Comparison of ENCODE assay signal across 8 cellular contexts in genomic region chrX:119606508-119607389, GRCh38. TPM values are rescaled to one million over a fixed set of nuclear protein-coding genes. Genes with fewer than 3 reads are reported as not detected.
A peak's percentile ranks its signal among the peaks of the same experiment; 100 is the strongest.
DNase-seq lines count a peak whose midpoint lies in the region; ATAC-seq and TF ChIP-seq lines count a peak whose summit lies in the region.

No MANE protein-coding gene starts in this region.

- H3K9me3 Mint-ChIP-seq in activated CD8-positive, alpha-beta memory T cell treated with anti-CD3 and anti-CD28 coated beads, Interleukin-2, amount 10 ng/mL, durations not matched to agents 7 days and 5 days (ENCODE audit: low read depth), result no peaks in the 10 kb centered on the region

- H3K36me3 ChIP-seq in SK-N-MC (ENCODE audit: insufficient read depth, low read length), result peaks cover 6% of the 10 kb centered on the region; the same call in 1 of the 2 replicates
- H3K36me3 ChIP-seq in fibroblast of lung (ENCODE audit: control insufficient read depth, insufficient read depth, low read length), result no peaks in the 10 kb centered on the region
- H3K36me3 ChIP-seq in trophoblast cell (ENCODE audit: control insufficient read depth in 1 of 2, insufficient read depth in 2 of 2, low read length in 2 of 2), result no peaks in the 10 kb centered on the region

- H3K79me1 ChIP-seq in trophoblast cell (ENCODE audit: low read length), result peaks cover 3% of the 10 kb centered on the region

- no peak for DNase-seq in activated CD8-positive, alpha-beta memory T cell treated with anti-CD3 and anti-CD28 coated beads, Interleukin-2, amount 10 ng/mL, durations not matched to agents 7 days and 5 days
- no peak for DNase-seq in activated CD8-positive, alpha-beta memory T cell treated with anti-CD3 and anti-CD28 coated beads, Interleukin-2, amount 50 U/mL, for 4 hours
- DNase-seq in SK-N-MC (ENCODE audit: low read depth, low spot score), result peak; percentile 67
- DNase-seq in fibroblast of lung (ENCODE audit: low read depth in 2 of 2), result peak; percentile 39 to 94
- DNase-seq in trophoblast cell, result no peak
- DNase-seq in mesenteric fat pad (ENCODE audit: low spot score), result no peak
- no peak for DNase-seq in activated gamma-delta T cell treated with Interleukin-2 at 50 U/mL for 16 hours

- no peak for TF ChIP-seq CTCF in fibroblast of lung (conservative IDR thresholded peaks at IDR 0.05 in 1 of 2, IDR thresholded peaks at IDR 0.05 in 1 of 2; ENCODE audit: low read depth in 1 of 2, low read length in 2 of 2)

- H2BK5ac ChIP-seq in trophoblast cell (ENCODE audit: low read depth, low read length, poor library complexity), result no peak overlapping the region

- peaks cover 10% of the 10 kb centered on the region for H3K36me3 Mint-ChIP-seq in activated CD8-positive, alpha-beta memory T cell treated with anti-CD3 and anti-CD28 coated beads, Interleukin-2, amount 10 ng/mL, durations not matched to agents 7 days and 5 days

- ATAC-seq in activated CD8-positive, alpha-beta memory T cell treated with anti-CD3 and anti-CD28 coated beads, Interleukin-2, amount 10 ng/mL, durations not matched to agents 7 days and 5 days, result peak; percentile 7
- peak; percentile 84 for ATAC-seq in HG02884 (IDR thresholded peaks at IDR 0.05; ENCODE audit: unreplicated experiment)

- H2BK120ac ChIP-seq in trophoblast cell (ENCODE audit: insufficient read depth, low read length, poor library complexity), result no peak overlapping the region

- H3K14ac ChIP-seq in trophoblast cell (ENCODE audit: low read length), result no peak overlapping the region

- H3K4me2 ChIP-seq in fibroblast of lung (ENCODE audit: extremely low read depth, insufficient read depth, low read length) (peak overlapping the region; percentile 39), trophoblast cell (ENCODE audit: low read length) (peak overlapping the region; percentile 82)

- H3K9me3 ChIP-seq in SK-N-MC (ENCODE audit: low read depth, low read length) (no peaks in the 10 kb centered on the region), fibroblast of lung (ENCODE audit: control insufficient read depth, insufficient read depth, low read depth, low read length) (no peaks in the 10 kb centered on the region), trophoblast cell (ENCODE audit: insufficient read depth, low read depth, low read length) (no peaks in the 10 kb centered on the region)

- CTCF ChIA-PET in activated CD8-positive, alpha-beta memory T cell treated with anti-CD3 and anti-CD28 coated beads, Interleukin-2, amount 10 ng/mL, durations not matched to agents 7 days and 5 days (lab: Charles Lee), result interaction anchor here (1.9 kb wide), 1 partner anchor 90 kb away, joined by 7 read pairs; no protein-coding TSS in a partner anchor

- H3K4me3 ChIP-seq in SK-N-MC (peak overlapping the region; percentile 86), fibroblast of lung (replicated peaks in 1 of 4; ENCODE audit: control extremely low read depth in 1 of 4, insufficient read depth in 1 of 4, low read depth in 3 of 4, low read length in 4 of 4) (peak overlapping the region; percentile 63 to 77 (median 74)), trophoblast cell (ENCODE audit: low read depth, low read length) (no peak overlapping the region)

- H3K9ac ChIP-seq in SK-N-MC (ENCODE audit: insufficient read length) (peak overlapping the region; percentile 73), fibroblast of lung (ENCODE audit: insufficient read depth, low read length) (peak overlapping the region; percentile 92), trophoblast cell (ENCODE audit: low read length) (peak overlapping the region; percentile 28)

- H3K27ac Mint-ChIP-seq in activated CD8-positive, alpha-beta memory T cell treated with anti-CD3 and anti-CD28 coated beads, Interleukin-2, amount 10 ng/mL, durations not matched to agents 7 days and 5 days, result peak overlapping the region; percentile 95

- H2BK12ac ChIP-seq in trophoblast cell (ENCODE audit: low read length), result no peak overlapping the region

- no peaks in the 10 kb centered on the region for H4K20me1 ChIP-seq in fibroblast of lung (ENCODE audit: control insufficient read depth, extremely low read depth, insufficient read depth, low read length)

- WGBS in trophoblast cell (ENCODE audit: extremely low coverage, insufficient coverage, insufficient read length), result no CpG with 5 or more reads among the region's 29 CpGs

- H4K91ac ChIP-seq in trophoblast cell (ENCODE audit: low read depth, low read length), result peak overlapping the region; percentile 23

- peaks cover 4% of the 10 kb centered on the region for H3K27me3 Mint-ChIP-seq in activated CD8-positive, alpha-beta memory T cell treated with anti-CD3 and anti-CD28 coated beads, Interleukin-2, amount 10 ng/mL, durations not matched to agents 7 days and 5 days

- H4K12ac ChIP-seq in trophoblast cell (ENCODE audit: low read depth, low read length), result no peak overlapping the region

- no peaks in the 10 kb centered on the region for H3K4me1 ChIP-seq in fibroblast of lung (ENCODE audit: control insufficient read depth, extremely low read depth, insufficient read depth, low read length)
- H3K4me1 ChIP-seq in trophoblast cell (ENCODE audit: control insufficient read depth in 1 of 2, insufficient read depth in 2 of 2, low read length in 2 of 2), result peaks cover 0 to 2% of the 10 kb centered on the region in 2 experiments

- no peak overlapping the region for H3K18ac ChIP-seq in trophoblast cell (ENCODE audit: low read length)

- peak overlapping the region; percentile 79 for H4K8ac ChIP-seq in trophoblast cell (ENCODE audit: low read depth, low read length)

- peak overlapping the region; percentile 68 for H2AFZ ChIP-seq in fibroblast of lung (ENCODE audit: low read length)
- H2AFZ ChIP-seq in trophoblast cell (ENCODE audit: insufficient read depth, low read length, poor library complexity), result no peak overlapping the region

- H3K4ac ChIP-seq in trophoblast cell (ENCODE audit: low read depth, low read length), result no peak overlapping the region

- H3K27me3 ChIP-seq in fibroblast of lung (ENCODE audit: control insufficient read depth, insufficient read depth, low read length), result no peaks in the 10 kb centered on the region
- no peaks in the 10 kb centered on the region for H3K27me3 ChIP-seq in trophoblast cell (ENCODE audit: insufficient read depth, low read length)

- no peak overlapping the region for H3K23ac ChIP-seq in trophoblast cell (ENCODE audit: low read length)

- no peak overlapping the region for H2AK5ac ChIP-seq in trophoblast cell (ENCODE audit: low read length)

- H3K4me3 Mint-ChIP-seq in activated CD8-positive, alpha-beta memory T cell treated with anti-CD3 and anti-CD28 coated beads, Interleukin-2, amount 10 ng/mL, durations not matched to agents 7 days and 5 days, result peak overlapping the region; percentile 95

- H3K79me2 ChIP-seq in fibroblast of lung (ENCODE audit: control insufficient read depth, insufficient read depth, low read length) (peaks cover 30% of the 10 kb centered on the region), trophoblast cell (ENCODE audit: control insufficient read depth, insufficient read depth, low read length, poor library complexity) (peaks cover 8% of the 10 kb centered on the region)

- H3K4me1 Mint-ChIP-seq in activated CD8-positive, alpha-beta memory T cell treated with anti-CD3 and anti-CD28 coated beads, Interleukin-2, amount 10 ng/mL, durations not matched to agents 7 days and 5 days, result peaks cover 37% of the 10 kb centered on the region

- H3K27ac ChIP-seq in SK-N-MC, result peak overlapping the region; percentile 83; the same call in 1 of the 2 replicates
- H3K27ac ChIP-seq in fibroblast of lung (ENCODE audit: insufficient read depth, low read length), result peak overlapping the region; percentile 91
- no peak overlapping the region for H3K27ac ChIP-seq in trophoblast cell (ENCODE audit: low read depth, low read length)

RNA-seq across cellular contexts. Expression of gene NKRF, which starts 0.5 kb away (rescaled TPM):
- 10 to 100 TPM; 16.9 to 22.0 TPM for total RNA-seq in activated CD8-positive, alpha-beta memory T cell treated with anti-CD3 and anti-CD28 coated beads, Interleukin-2, amount 10 ng/mL, durations not matched to agents 7 days and 5 days
- total RNA-seq in fibroblast of lung (3.9 and 4.1 TPM in 2 replicates), mesenteric fat pad (8.0 TPM)
- 7.1 and 7.4 TPM in 2 replicates for polyA plus RNA-seq in fibroblast of lung
- polyA plus RNA-seq in fibroblast of lung (2012), result 5.5 and 6.0 TPM in 2 replicates
- 1.3 and 2.6 TPM in 2 replicates for polyA minus RNA-seq in fibroblast of lung (ENCODE audit: low replicate concordance)
- 9.7 and 10.1 TPM in 2 replicates for polyA plus RNA-seq in trophoblast cell (2013)

RNA-seq across cellular contexts. Expression of gene UBE2A, which starts 32.4 kb away (rescaled TPM):
- total RNA-seq in activated CD8-positive, alpha-beta memory T cell treated with anti-CD3 and anti-CD28 coated beads, Interleukin-2, amount 10 ng/mL, durations not matched to agents 7 days and 5 days, result 10 to 100 TPM; 81.2 to 84.8 TPM
- total RNA-seq in fibroblast of lung (22.1 and 28.4 TPM in 2 replicates), mesenteric fat pad (58.9 TPM)
- 89.8 and 106 TPM in 2 replicates for polyA plus RNA-seq in fibroblast of lung
- polyA plus RNA-seq in fibroblast of lung (2012), result 77.9 and 78.4 TPM in 2 replicates
- 12.3 and 22.8 TPM in 2 replicates for polyA minus RNA-seq in fibroblast of lung (ENCODE audit: low replicate concordance)
- 124 and 137 TPM in 2 replicates for polyA plus RNA-seq in trophoblast cell (2013)

RNA-seq across cellular contexts. Expression of gene STEEP1, which starts 41.5 kb away (rescaled TPM):
- total RNA-seq in activated CD8-positive, alpha-beta memory T cell treated with anti-CD3 and anti-CD28 coated beads, Interleukin-2, amount 10 ng/mL, durations not matched to agents 7 days and 5 days, result 10 to 100 TPM; 18.5 to 21.4 TPM
- total RNA-seq in fibroblast of lung (38.0 and 40.8 TPM in 2 replicates), mesenteric fat pad (24.6 TPM)
- 20.1 and 20.3 TPM in 2 replicates for polyA plus RNA-seq in fibroblast of lung
- 20.8 and 23.5 TPM in 2 replicates for polyA plus RNA-seq in fibroblast of lung (2012)
- polyA minus RNA-seq in fibroblast of lung (ENCODE audit: low replicate concordance), result 15.2 and 15.9 TPM in 2 replicates
- 23.7 TPM in 2 replicates for polyA plus RNA-seq in trophoblast cell (2013)

Comparison
In these comparisons a context has a peak if more than half of its experiments do, and no peak if none do; other contexts are left out.
1. DNase-seq: peak in SK-N-MC (single experiment) and fibroblast of lung (2 of 2); none in activated CD8-positive, alpha-beta memory T cell treated with anti-CD3 and anti-CD28 coated beads, Interleukin-2, amount 10 ng/mL, durations not matched to agents 7 days and 5 days (single experiment), activated CD8-positive, alpha-beta memory T cell treated with anti-CD3 and anti-CD28 coated beads, Interleukin-2, amount 50 U/mL, for 4 hours (single experiment), trophoblast cell (0 of 2), mesenteric fat pad (single experiment) and activated gamma-delta T cell treated with Interleukin-2 at 50 U/mL for 16 hours (single experiment).
2. H3K9ac ChIP-seq: peak in every context shown above with its lines; median percentile 92 in fibroblast of lung; 73 in SK-N-MC; 28 in trophoblast cell.